In the genomic region with DNA sequence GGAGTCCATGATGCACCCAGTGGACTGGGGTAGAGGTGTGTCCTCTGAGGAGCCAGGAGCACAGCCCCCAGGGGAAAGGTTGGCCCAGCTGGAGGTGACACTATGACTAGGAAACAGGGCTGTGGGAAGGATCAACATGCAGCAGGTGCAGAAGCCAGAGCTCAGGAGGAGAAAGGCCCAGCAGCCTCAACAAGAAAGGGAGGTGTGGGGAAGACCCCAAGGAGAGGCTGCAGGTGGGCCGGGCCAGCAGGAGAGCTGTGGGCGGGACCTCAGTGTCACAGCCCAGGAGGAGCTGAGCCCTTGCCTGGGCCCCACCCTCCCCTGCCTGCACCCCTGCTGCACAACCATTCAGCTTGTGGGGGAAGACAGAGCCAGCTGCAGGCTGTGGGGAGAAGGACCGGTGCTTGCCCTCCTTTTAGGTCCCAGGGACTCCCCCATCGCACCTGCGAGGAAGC, we compare ENCODE assay signal across 16 cellular contexts. TPM values are rescaled to one million over a fixed set of nuclear protein-coding genes. Genes with fewer than 3 reads are reported as not detected.
DNase-seq lines count a peak whose midpoint lies in the region; ATAC-seq, FAIRE-seq and TF ChIP-seq lines count a peak whose summit lies in the region.
"Had no signal": no experiment of that assay in that cellular context is flagged by ENCODE, and none has a peak within 500 bp of the region (broad histone marks: within the 10 kb centered on the region; RNA-seq: fewer than 3 reads in every experiment).

No MANE protein-coding gene starts in this region.

- peaks cover 19% of the 10 kb centered on the region for H3K27me3 Mint-ChIP-seq in activated naive CD8-positive, alpha-beta T cell treated with anti-CD3 and anti-CD28 coated beads, Interleukin-2, amount 10 ng/mL, durations not matched to agents 7 days and 5 days
- H3K27me3 Mint-ChIP-seq in activated naive CD8-positive, alpha-beta T cell treated with anti-CD3 and anti-CD28 coated beads for 36 hours, result no peaks in the 10 kb centered on the region

- no peaks in the 10 kb centered on the region for H3K36me3 ChIP-seq in brain microvascular endothelial cell (replicated peaks)
- H3K36me3 ChIP-seq: cardiac muscle cell, gastrocnemius medialis, thoracic aorta had no signal

- in situ Hi-C loops in brain microvascular endothelial cell (cut with HindIII; ENCODE audit: low pct_ligation_motif_present, low sequenced_read_pairs), result loop anchor here (25.0 kb wide), 1 partner anchor 96 kb away; no protein-coding TSS in a partner anchor

- H3K4me3 ChIP-seq in brain microvascular endothelial cell (ENCODE audit: low read depth, low read length), result no peak overlapping the region
- H3K4me3 ChIP-seq: cardiac muscle cell, gastrocnemius medialis, thoracic aorta had no signal

- POLR2A ChIA-PET in activated naive CD8-positive, alpha-beta T cell treated with anti-CD3 and anti-CD28 coated beads, Interleukin-2, amount 10 ng/mL, durations not matched to agents 7 days and 5 days (lab: Charles Lee), result interaction anchor here (4.4 kb wide), 1 partner anchor 17 kb away, joined by 30 read pairs; the partner anchor contains the start of gene KLF13

- no peak overlapping the region for H3K27ac ChIP-seq in brain microvascular endothelial cell
- H3K27ac ChIP-seq: cardiac muscle cell, gastrocnemius medialis, thoracic aorta had no signal

- H3K4me3 Mint-ChIP-seq in activated naive CD8-positive, alpha-beta T cell treated with anti-CD3 and anti-CD28 coated beads, Interleukin-2, amount 10 ng/mL, durations not matched to agents 7 days and 5 days, result no peak overlapping the region
- no peak overlapping the region for H3K4me3 Mint-ChIP-seq in activated naive CD8-positive, alpha-beta T cell treated with anti-CD3 and anti-CD28 coated beads for 36 hours

- H3K9me3 Mint-ChIP-seq in activated naive CD8-positive, alpha-beta T cell treated with anti-CD3 and anti-CD28 coated beads, Interleukin-2, amount 10 ng/mL, durations not matched to agents 7 days and 5 days, result peaks cover 2% of the 10 kb centered on the region
- H3K9me3 Mint-ChIP-seq in activated naive CD8-positive, alpha-beta T cell treated with anti-CD3 and anti-CD28 coated beads for 36 hours, result peaks cover 2% of the 10 kb centered on the region

- TF ChIP-seq CTCF in brain microvascular endothelial cell (IDR thresholded peaks at IDR 0.05; ENCODE audit: low read depth, low read length, missing control alignments), result no peak

- peaks cover 26% of the 10 kb centered on the region for H3K4me1 Mint-ChIP-seq in activated naive CD8-positive, alpha-beta T cell treated with anti-CD3 and anti-CD28 coated beads, Interleukin-2, amount 10 ng/mL, durations not matched to agents 7 days and 5 days
- H3K4me1 Mint-ChIP-seq in activated naive CD8-positive, alpha-beta T cell treated with anti-CD3 and anti-CD28 coated beads for 36 hours, result peaks cover 20% of the 10 kb centered on the region

- peaks cover 12% of the 10 kb centered on the region for H3K27me3 ChIP-seq in brain microvascular endothelial cell (replicated peaks)

- no peak for DNase-seq in activated naive CD8-positive, alpha-beta T cell treated with anti-CD3 and anti-CD28 coated beads, Interleukin-2, amount 10 ng/mL, durations not matched to agents 7 days and 5 days
- DNase-seq in activated naive CD8-positive, alpha-beta T cell treated with anti-CD3 and anti-CD28 coated beads for 36 hours, result no peak
- DNase-seq in ecto neural progenitor cell (ENCODE audit: low spot score) (peak; percentile 57), brain microvascular endothelial cell (no peak), NCI-H2029 (lab: John Stamatoyannopoulos, UW) (no peak), retina (no peak), urothelium cell line (ENCODE audit: low spot score) (no peak)
- DNase-seq: C1 segment of cervical spinal cord; Kasumi-1; Right ventricle myocardium superior; stimulated activated CD4-positive, alpha-beta T cell treated with anti-CD3 and anti-CD28 coated beads, Interleukin-15, amount 100 ng/mL, for 24 hours had no signal

- peaks cover 2% of the 10 kb centered on the region for H3K36me3 Mint-ChIP-seq in activated naive CD8-positive, alpha-beta T cell treated with anti-CD3 and anti-CD28 coated beads, Interleukin-2, amount 10 ng/mL, durations not matched to agents 7 days and 5 days
- no peaks in the 10 kb centered on the region for H3K36me3 Mint-ChIP-seq in activated naive CD8-positive, alpha-beta T cell treated with anti-CD3 and anti-CD28 coated beads for 36 hours

- peak; percentile 78 for ATAC-seq in activated naive CD8-positive, alpha-beta T cell treated with anti-CD3 and anti-CD28 coated beads, Interleukin-2, amount 10 ng/mL, durations not matched to agents 7 days and 5 days (ENCODE audit: low read depth)
- ATAC-seq in HG03432 (IDR thresholded peaks at IDR 0.05; ENCODE audit: unreplicated experiment), result peak; percentile 76
- ATAC-seq: gastrocnemius medialis had no signal

- FAIRE-seq in urothelium cell line (lab: Jason Lieb, UNC), result no peak
- FAIRE-seq: GM18507 had no signal

- peak overlapping the region; percentile 74 for H3K27ac Mint-ChIP-seq in activated naive CD8-positive, alpha-beta T cell treated with anti-CD3 and anti-CD28 coated beads, Interleukin-2, amount 10 ng/mL, durations not matched to agents 7 days and 5 days
- no peak overlapping the region for H3K27ac Mint-ChIP-seq in activated naive CD8-positive, alpha-beta T cell treated with anti-CD3 and anti-CD28 coated beads for 36 hours

RNA-seq across cellular contexts. Expression of gene KLF13, which starts 18.4 kb away (rescaled TPM):
- total RNA-seq in activated naive CD8-positive, alpha-beta T cell treated with anti-CD3 and anti-CD28 coated beads, Interleukin-2, amount 10 ng/mL, durations not matched to agents 7 days and 5 days, result 100 to 1,000 TPM; 230 to 252 TPM
- 100 to 1,000 TPM; 110 to 111 TPM for total RNA-seq in activated naive CD8-positive, alpha-beta T cell treated with anti-CD3 and anti-CD28 coated beads for 36 hours
